In the genomic region with DNA sequence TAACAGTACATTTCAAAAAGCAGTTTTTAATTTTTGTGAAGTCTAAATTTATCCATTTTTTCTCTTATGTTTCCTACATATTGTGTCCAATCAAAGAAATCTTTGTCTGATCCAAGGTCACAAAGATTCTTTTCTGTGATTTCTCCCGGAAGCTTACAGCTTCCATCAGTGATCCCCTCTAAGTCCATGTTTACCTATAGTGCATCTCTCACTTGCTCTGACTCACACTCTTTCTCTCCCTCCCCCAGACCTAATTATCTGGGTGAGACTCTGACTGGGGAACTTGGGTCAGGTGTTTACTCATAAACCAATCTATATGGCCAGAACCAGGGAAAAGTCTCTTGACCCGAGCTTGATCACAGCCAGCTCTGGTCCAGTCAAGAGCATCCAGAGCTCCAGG, we compare ENCODE assay signal across 27 cellular contexts.
"Had no signal": no experiment of that assay in that cellular context is flagged by ENCODE, and none has a peak within 500 bp of the region (broad histone marks: within the 10 kb centered on the region; RNA-seq: fewer than 3 reads in every experiment).

No MANE protein-coding gene starts in this region.

- H3K9me3 ChIP-seq: MG63 had no signal

- H3K9me3 Mint-ChIP-seq: activated CD4-positive, alpha-beta T cell treated with anti-CD3 and anti-CD28 coated beads, Interleukin-2, amount 10 ng/mL, durations not matched to agents 24 days and 14 days; activated CD8-positive, alpha-beta T cell treated with anti-CD3 and anti-CD28 coated beads for 36 hours; activated naive CD8-positive, alpha-beta T cell treated with anti-CD3 and anti-CD28 coated beads for 36 hours; activated T-cell treated with anti-CD3 and anti-CD28 coated beads, Interleukin-2, amount 50 U/mL, for 72 hours; activated T-helper 17 cell treated with anti-CD3 and anti-CD28 coated beads, Interleukin-2, amount 50 U/mL, for 72 hours had no signal

- H3K4me1 Mint-ChIP-seq: activated CD4-positive, alpha-beta T cell treated with anti-CD3 and anti-CD28 coated beads, Interleukin-2, amount 10 ng/mL, durations not matched to agents 24 days and 14 days; activated naive CD8-positive, alpha-beta T cell treated with anti-CD3 and anti-CD28 coated beads for 36 hours; activated T-helper 17 cell treated with anti-CD3 and anti-CD28 coated beads, Interleukin-2, amount 50 U/mL, for 72 hours had no signal

- H3K4me3 ChIP-seq: MG63, PC-9, SK-N-MC had no signal

- H3K27me3 ChIP-seq: brain microvascular endothelial cell, MG63 had no signal

- H3K36me3 Mint-ChIP-seq: activated naive CD8-positive, alpha-beta T cell treated with anti-CD3 and anti-CD28 coated beads for 36 hours had no signal

- DNase-seq: activated CD4-positive, alpha-beta T cell treated with anti-CD3 and anti-CD28 coated beads, Interleukin-2, amount 10 ng/mL, durations not matched to agents 24 days and 14 days; activated CD4-positive, alpha-beta T cell treated with anti-CD3 and anti-CD28 coated beads, Interleukin-2, amount 50 U/mL, for 4 hours; activated CD8-positive, alpha-beta T cell treated with anti-CD3 and anti-CD28 coated beads for 36 hours; activated effector memory CD4-positive, alpha-beta T cell treated with anti-CD3 and anti-CD28 coated beads, Interleukin-2, amount 50 U/mL, for 16 hours; activated naive CD4-positive, alpha-beta T cell; activated naive CD4-positive, alpha-beta T cell treated with anti-CD3 and anti-CD28 coated beads, Interleukin-2, amount 50 U/mL, for 16 hours; activated naive CD8-positive, alpha-beta T cell treated with anti-CD3 and anti-CD28 coated beads for 36 hours; activated T-cell treated with anti-CD3 and anti-CD28 coated beads, Interleukin-2, amount 50 U/mL, for 1 hour; activated T-cell treated with anti-CD3 and anti-CD28 coated beads, Interleukin-2, amount 50 U/mL, for 72 hours; amniotic stem cell; aorta; brain microvascular endothelial cell; central memory CD4-positive, alpha-beta T cell; Karpas-422; MG63; NCI-H1048; NCI-H1105 treated with DMSO at 0.1 percent for 48 hours; NCI-H1436; NCI-H1694 treated with DMSO at 0.1 percent for 48 hours; NCI-H524 treated with DMSO at 0.1 percent for 48 hours; NK-92 treated with Interleukin-12 subunit alpha and Interleukin-12 subunit beta, amount 100 ng/mL, for 24 hours; SIG-M5; T1000 had no signal

- H3K27ac ChIP-seq: brain microvascular endothelial cell, PC-9, RWPE1, SK-N-MC had no signal

- H3K4me3 Mint-ChIP-seq: activated CD4-positive, alpha-beta T cell treated with anti-CD3 and anti-CD28 coated beads, Interleukin-2, amount 10 ng/mL, durations not matched to agents 24 days and 14 days; activated CD8-positive, alpha-beta T cell treated with anti-CD3 and anti-CD28 coated beads for 36 hours; activated naive CD8-positive, alpha-beta T cell treated with anti-CD3 and anti-CD28 coated beads for 36 hours; activated T-cell treated with anti-CD3 and anti-CD28 coated beads, Interleukin-2, amount 50 U/mL, for 72 hours; activated T-helper 17 cell treated with anti-CD3 and anti-CD28 coated beads, Interleukin-2, amount 50 U/mL, for 72 hours had no signal

- H3K27ac Mint-ChIP-seq: activated CD4-positive, alpha-beta T cell treated with anti-CD3 and anti-CD28 coated beads, Interleukin-2, amount 10 ng/mL, durations not matched to agents 24 days and 14 days; activated CD8-positive, alpha-beta T cell treated with anti-CD3 and anti-CD28 coated beads for 36 hours; activated naive CD8-positive, alpha-beta T cell treated with anti-CD3 and anti-CD28 coated beads for 36 hours; activated T-cell treated with anti-CD3 and anti-CD28 coated beads, Interleukin-2, amount 50 U/mL, for 72 hours; activated T-helper 17 cell treated with anti-CD3 and anti-CD28 coated beads, Interleukin-2, amount 50 U/mL, for 72 hours had no signal

- H3K36me3 ChIP-seq: brain microvascular endothelial cell, MG63 had no signal
